In the genomic region with DNA sequence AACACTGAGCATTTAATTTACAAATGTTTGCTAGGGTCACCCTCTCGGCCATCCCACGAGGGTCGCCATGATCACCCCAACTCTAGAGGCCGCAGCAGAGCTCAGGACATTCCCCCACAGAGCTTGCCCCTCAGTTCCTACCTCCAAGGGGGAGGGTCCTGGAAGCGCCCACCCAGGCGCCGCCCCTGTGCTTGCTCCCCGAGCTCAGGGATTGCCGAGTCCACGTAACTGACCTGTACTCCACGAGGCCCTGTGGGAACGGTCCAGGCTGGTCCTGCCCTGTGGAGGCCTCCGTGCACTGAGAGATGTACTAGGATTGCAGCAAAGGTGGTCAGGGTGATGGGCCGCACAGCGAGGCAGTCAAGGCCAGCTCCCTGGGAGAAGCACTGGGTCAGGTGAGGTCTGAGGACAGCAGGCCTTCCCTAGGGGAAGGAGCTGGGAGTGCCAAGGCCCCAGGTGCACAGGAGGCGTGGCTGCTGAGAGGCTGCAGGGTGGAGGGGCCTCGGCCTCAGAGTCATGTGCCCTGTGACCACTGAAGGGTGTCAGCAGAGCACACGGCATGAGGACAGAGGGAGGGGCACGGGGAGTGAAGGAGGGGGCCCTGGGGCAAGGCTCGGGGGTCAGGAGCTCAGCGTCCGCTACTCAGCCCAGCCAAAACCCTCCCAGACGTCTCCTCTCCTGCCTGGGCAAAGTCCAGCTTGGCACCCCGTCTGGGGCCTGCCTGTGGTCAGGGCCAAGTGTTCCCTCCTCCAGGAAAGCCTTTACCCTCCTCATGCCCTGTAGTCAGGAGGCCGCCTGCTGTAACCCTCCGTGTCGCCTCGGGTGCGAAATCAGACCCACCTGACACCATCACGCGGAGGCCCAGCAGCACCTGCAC, we compare ENCODE assay signal across 1 cellular context.
A peak's percentile ranks its signal among the peaks of the same experiment; 100 is the strongest.
TF ChIP-seq lines count a peak whose summit lies in the region.

No MANE protein-coding gene starts in this region.

TF ChIP-seq in GM12878, 131 proteins besides CTCF, POLR2A, EP300 and RAD21:
- TF ChIP-seq BHLHE40 (IDR thresholded peaks at IDR 0.05; ENCODE audit: borderline replicate concordance in 1 of 2, low read depth in 2 of 2, low read length in 1 of 2): peak in 1 of 2 experiments; percentile 78; a peak in 3 of 4 replicates
- no peak for TF ChIP-seq TCF7 (IDR thresholded peaks at IDR 0.05; ENCODE audit: borderline replicate concordance)
- no peak for TF ChIP-seq RELA (IDR thresholded peaks at IDR 0.05; ENCODE audit: borderline replicate concordance, partially characterized antibody)
